In genomic region chr13:110338441-110339101, GRCh38 we compare ENCODE assay signal across 11 cellular contexts. TPM values are rescaled to one million over a fixed set of nuclear protein-coding genes. Genes with fewer than 3 reads are reported as not detected.
DNase-seq lines count a peak whose midpoint lies in the region; ATAC-seq and TF ChIP-seq lines count a peak whose summit lies in the region.
"Had no signal": no experiment of that assay in that cellular context is flagged by ENCODE, and none has a peak within 500 bp of the region (broad histone marks: within the 10 kb centered on the region; RNA-seq: fewer than 3 reads in every experiment).

No MANE protein-coding gene starts in this region.

- H3K36me3 Mint-ChIP-seq in CD4-positive, alpha-beta T cell (ENCODE audit: low read depth) = no peaks in the 10 kb centered on the region

- peak overlapping the region; percentile 20 for H3K4me2 ChIP-seq in trophoblast cell (ENCODE audit: low read length)

- peak overlapping the region; percentile 48 for H2AFZ ChIP-seq in trophoblast cell (ENCODE audit: insufficient read depth, low read length, poor library complexity)

- H3K9me3 ChIP-seq in A673 (ENCODE audit: low read depth, low read length, poor library complexity, severe bottlenecking) (no peaks in the 10 kb centered on the region), heart left ventricle (no peaks in the 10 kb centered on the region), trophoblast cell (ENCODE audit: insufficient read depth, low read depth, low read length) (peaks cover 1% of the 10 kb centered on the region)
- no peaks in the 10 kb centered on the region for H3K9me3 ChIP-seq in CD4-positive, alpha-beta T cell (ENCODE audit: control insufficient read depth, low read length)
- H3K9me3 ChIP-seq: neutrophil had no signal

- H3K4me1 ChIP-seq in A673 (ENCODE audit: insufficient read depth, low read length, poor library complexity, severe bottlenecking) = peaks cover 27% of the 10 kb centered on the region
- peaks cover 29 to 93% (median 75%) of the 10 kb centered on the region in 12 donors for H3K4me1 ChIP-seq in heart left ventricle
- H3K4me1 ChIP-seq in trophoblast cell (ENCODE audit: control insufficient read depth in 1 of 2, insufficient read depth in 2 of 2, low read length in 2 of 2) = peaks cover 45 to 55% of the 10 kb centered on the region in 2 experiments

- H3K79me2 ChIP-seq in trophoblast cell (ENCODE audit: control insufficient read depth, insufficient read depth, low read length, poor library complexity) = peaks cover 10% of the 10 kb centered on the region

- H2BK12ac ChIP-seq in trophoblast cell (ENCODE audit: low read length) = peak overlapping the region; percentile 74

- no peak overlapping the region for H3K4me3 Mint-ChIP-seq in CD4-positive, alpha-beta T cell

- peak overlapping the region; percentile 57 for H4K8ac ChIP-seq in trophoblast cell (ENCODE audit: low read depth, low read length)

- H3K4ac ChIP-seq in trophoblast cell (ENCODE audit: low read depth, low read length) = no peak overlapping the region

- POLR2A ChIA-PET in A673 (lab: Charles Lee; ENCODE audit: low non-redundant PET) = no interaction called here
- POLR2A ChIA-PET in CD4-positive, alpha-beta T cell (lab: Charles Lee) = no interaction called here

- TF ChIP-seq CTCF in A673 (conservative IDR thresholded peaks at IDR 0.05; ENCODE audit: low read depth, low read length) = no peak
- TF ChIP-seq CTCF in heart left ventricle (IDR thresholded peaks at IDR 0.05) = no peak
- TF ChIP-seq CTCF in CD4-positive, alpha-beta T cell (IDR thresholded peaks at IDR 0.05) = no peak

- H2BK5ac ChIP-seq in trophoblast cell (ENCODE audit: low read depth, low read length, poor library complexity) = peak overlapping the region; percentile 86

- H3K9me3 Mint-ChIP-seq in CD4-positive, alpha-beta T cell = no peaks in the 10 kb centered on the region

- DNase-seq in A673 (ENCODE audit: low spot score) (no peak), heart left ventricle (peak in 4 of 5 donors; percentile 61 to 76 (median 65)), trophoblast cell (peak; percentile 58 to 66), NCI-H774 (lab: John Stamatoyannopoulos, UW) (no peak), posterior cingulate gyrus (no peak), nucleus accumbens (lab: John Stamatoyannopoulos, UW) (no peak)
- no peak for DNase-seq in CD4-positive, alpha-beta T cell

- H3K27me3 Mint-ChIP-seq in CD4-positive, alpha-beta T cell = peaks cover 13% of the 10 kb centered on the region

- CTCF ChIA-PET in A673 (lab: Charles Lee) = no interaction called here
- CTCF ChIA-PET in CD4-positive, alpha-beta T cell (lab: Charles Lee) = no interaction called here

- no peak for TF ChIP-seq POLR2A in heart left ventricle (IDR thresholded peaks at IDR 0.05)

- H4K91ac ChIP-seq in trophoblast cell (ENCODE audit: low read depth, low read length) = peak overlapping the region; percentile 58

- no TSS peak for BruUV-seq in A673 (replicated peaks; lab: Mats Ljungman, UMichigan)

- peak overlapping the region; percentile 61 for H2BK120ac ChIP-seq in trophoblast cell (ENCODE audit: insufficient read depth, low read length, poor library complexity)

- peaks cover 32% of the 10 kb centered on the region for H3K4me1 Mint-ChIP-seq in CD4-positive, alpha-beta T cell (ENCODE audit: low read depth)

- WGBS in adipose tissue, 3 donors = 30 to 43% (median 38%) methylated on average over 13 of the region's 13 CpGs
- 10 to 16% (median 12%) methylated on average over 12 to 13 of the region's 13 CpGs for WGBS in heart left ventricle, 4 donors
- WGBS in trophoblast cell (ENCODE audit: extremely low coverage, insufficient coverage, insufficient read length) = no CpG with 5 or more reads among the region's 13 CpGs

- peak overlapping the region; percentile 16 for H3K14ac ChIP-seq in trophoblast cell (ENCODE audit: low read length)

- peak overlapping the region; percentile 57 for H3K18ac ChIP-seq in trophoblast cell (ENCODE audit: low read length)

- H2AK5ac ChIP-seq in trophoblast cell (ENCODE audit: low read length) = no peak overlapping the region

- H3K27ac ChIP-seq in A673 (ENCODE audit: low read depth, low read length, poor library complexity, severe bottlenecking) (peak overlapping the region; percentile 41), adipose tissue (ENCODE audit: low read depth, low read length) (peak overlapping the region; percentile 32), heart left ventricle (peak overlapping the region; percentile 15 to 96 (median 88)), trophoblast cell (ENCODE audit: low read depth, low read length) (peak overlapping the region; percentile 95)
- no peak overlapping the region for H3K27ac ChIP-seq in CD4-positive, alpha-beta T cell (ENCODE audit: low read depth, low read length)
- H3K27ac ChIP-seq: epithelial cell of prostate, neutrophil had no signal

- no peak overlapping the region for H4K12ac ChIP-seq in trophoblast cell (ENCODE audit: low read depth, low read length)

- H3K9ac ChIP-seq in trophoblast cell (ENCODE audit: low read length) = no peak overlapping the region

- peak; percentile 35 to 40 (median 38) for ATAC-seq in heart left ventricle
- ATAC-seq in CD4-positive, alpha-beta T cell (ENCODE audit: poor library complexity) = no peak
- ATAC-seq: SK-N-SH treated with all-trans-retinoic acid at 6 μM for 48 hours had no signal

- no peak overlapping the region for H3K27ac Mint-ChIP-seq in CD4-positive, alpha-beta T cell

- H3K79me1 ChIP-seq in trophoblast cell (ENCODE audit: low read length) = peaks cover 42% of the 10 kb centered on the region

- H3K36me3 ChIP-seq in A673 (ENCODE audit: insufficient read depth, low read length, poor library complexity, severe bottlenecking) (no peaks in the 10 kb centered on the region), heart left ventricle (peaks cover 0 to 11% (median 0%) of the 10 kb centered on the region in 9 donors), trophoblast cell (ENCODE audit: control insufficient read depth in 1 of 2, insufficient read depth in 2 of 2, low read length in 2 of 2) (peaks cover 16 to 25% of the 10 kb centered on the region in 2 experiments)
- H3K36me3 ChIP-seq: neutrophil had no signal

- H3K23ac ChIP-seq in trophoblast cell (ENCODE audit: low read length) = no peak overlapping the region

- H3K4me3 ChIP-seq in A673 (ENCODE audit: low read depth, low read length, poor library complexity, severe bottlenecking) = no peak overlapping the region
- H3K4me3 ChIP-seq in heart left ventricle = no peak overlapping the region
- H3K4me3 ChIP-seq in trophoblast cell (ENCODE audit: low read depth, low read length) = no peak overlapping the region

- H3K27me3 ChIP-seq in A673 (replicated peaks; ENCODE audit: insufficient read depth, low read depth, low read length, poor library complexity) = no peaks in the 10 kb centered on the region
- H3K27me3 ChIP-seq in heart left ventricle = no peaks in the 10 kb centered on the region
- H3K27me3 ChIP-seq in trophoblast cell (ENCODE audit: insufficient read depth, low read length) = no peaks in the 10 kb centered on the region
- H3K27me3 ChIP-seq in CD4-positive, alpha-beta T cell (ENCODE audit: control insufficient read depth, insufficient read depth, low read length) = no peaks in the 10 kb centered on the region

- intact Hi-C loops in A673 (cut with micrococcal nuclease; ENCODE audit: unreplicated experiment) (no loop called here), heart left ventricle (cut with DNase I) (no loop called here), posterior cingulate gyrus (cut with DNase I) (no loop called here)
- intact Hi-C loops in CD4-positive, alpha-beta T cell (cut with DNase I, micrococcal nuclease) = no loop called here

RNA-seq across cellular contexts. Expression of gene COL4A2, which starts 31.5 kb away (rescaled TPM):
- total RNA-seq in A673 (2021) (184 and 193 TPM in 2 replicates), heart left ventricle (100 to 1,000 TPM in 8 of 9 donors, 10 to 100 TPM in 1; 94.0 to 377 (median 166) TPM)
- polyA plus RNA-seq in adipose tissue (100 to 1,000 TPM in 2 of 3 donors, 10 to 100 TPM in 1; 93.5 to 632 (median 260) TPM), heart left ventricle (100 to 1,000 TPM in 1 of 2 donors, 10 to 100 TPM in 1; 92.4 to 220 TPM)
- polyA plus RNA-seq in trophoblast cell (2013) = 769 and 825 TPM in 2 replicates
- total RNA-seq in CD4-positive, alpha-beta T cell = not detected

RNA-seq across cellular contexts. Expression of gene COL4A1, which starts 31.6 kb away (rescaled TPM):
- total RNA-seq in A673 (2021) = 83.9 and 86.0 TPM in 2 replicates
- polyA plus RNA-seq in adipose tissue = 100 to 1,000 TPM; 103 to 773 (median 225) TPM
- total RNA-seq in heart left ventricle = 100 to 1,000 TPM in 8 of 9 donors, 10 to 100 TPM in 1; 91.9 to 428 (median 184) TPM
- 100 to 1,000 TPM in 1 of 2 donors, 10 to 100 TPM in 1; 52.6 to 194 TPM for polyA plus RNA-seq in heart left ventricle
- 445 and 497 TPM in 2 replicates for polyA plus RNA-seq in trophoblast cell (2013)
- total RNA-seq in CD4-positive, alpha-beta T cell = under 1 TPM; 0.08 to 0.16 TPM

Comparison
In these comparisons a context has a peak if more than half of its experiments do, and no peak if none do; other contexts are left out.
1. DNase-seq: peak in heart left ventricle (4 of 5) and trophoblast cell (2 of 2); none in A673 (single experiment), CD4-positive, alpha-beta T cell (0 of 10), NCI-H774 (single experiment), posterior cingulate gyrus (0 of 10) and nucleus accumbens (0 of 56).
2. RNA of gene COL4A2, which starts 31.5 kb away (total RNA-seq): 184 to 193 TPM in A673 and 94.0 to 377 TPM in heart left ventricle; not detected in CD4-positive, alpha-beta T cell; every median in the first group is over 10 times any median in the second.
3. RNA of gene COL4A1, which starts 31.6 kb away (total RNA-seq): 91.9 to 428 TPM in heart left ventricle and 83.9 to 86.0 TPM in A673; 0.08 to 0.16 TPM in CD4-positive, alpha-beta T cell; every median in the first group is over 10 times any median in the second.